ENCODE assay signal across 9 cellular contexts in genomic region chr12:124745468-124745890, GRCh38.
DNase-seq lines count a peak whose midpoint lies in the region; FAIRE-seq and TF ChIP-seq lines count a peak whose summit lies in the region.
"Had no signal": no experiment of that assay in that cellular context is flagged by ENCODE, and none has a peak within 500 bp of the region (broad histone marks: within the 10 kb centered on the region; RNA-seq: fewer than 3 reads in every experiment).

No MANE protein-coding gene starts in this region.

- no peaks in the 10 kb centered on the region for H3K79me2 ChIP-seq in mesendoderm (ENCODE audit: control insufficient read depth, insufficient read depth, low read length)

- no peak overlapping the region for H3K4ac ChIP-seq in mesendoderm (ENCODE audit: low read depth, low read length)

- H3K9me3 Mint-ChIP-seq in immature natural killer cell, result no peaks in the 10 kb centered on the region
- H3K9me3 Mint-ChIP-seq: activated naive CD8-positive, alpha-beta T cell treated with anti-CD3 and anti-CD28 coated beads, Interleukin-2, amount 50 U/mL, for 24 hours had no signal

- H3K4me1 Mint-ChIP-seq in immature natural killer cell, result peaks cover 3 to 8% of the 10 kb centered on the region in 2 donors

- H3K27me3 ChIP-seq in mesendoderm (ENCODE audit: insufficient read depth, low read length, poor library complexity) (no peaks in the 10 kb centered on the region), thymus (ENCODE audit: control insufficient read depth, insufficient read depth) (no peaks in the 10 kb centered on the region), MG63 (no peaks in the 10 kb centered on the region)

- H3K27me3 Mint-ChIP-seq in immature natural killer cell (ENCODE audit: low read depth in 3 of 3), result peaks cover 12 to 15% (median 14%) of the 10 kb centered on the region in 3 donors

- H2BK120ac ChIP-seq in mesendoderm (ENCODE audit: low read depth, low read length), result peak overlapping the region; percentile 17

- H3K4me1 ChIP-seq in mesendoderm (ENCODE audit: control insufficient read depth, low read depth, low read length) (peaks cover 2% of the 10 kb centered on the region), thymus (ENCODE audit: control insufficient read depth, insufficient read depth, low read length) (peaks cover 8% of the 10 kb centered on the region)

- TF ChIP-seq CTCF in D721Med (IDR thresholded peaks at IDR 0.05; ENCODE audit: insufficient read depth, missing control alignments), result no peak

- H3K4me2 ChIP-seq in mesendoderm (ENCODE audit: low read length), result peak overlapping the region; percentile 9

- peak overlapping the region; percentile 53 for H3K18ac ChIP-seq in mesendoderm (ENCODE audit: low read length)

- H3K4me3 ChIP-seq in mesendoderm (ENCODE audit: low read length) (no peak overlapping the region), thymus (ENCODE audit: low read length) (no peak overlapping the region), MG63 (no peak overlapping the region)

- H3K23ac ChIP-seq in mesendoderm (ENCODE audit: low read length), result no peak overlapping the region

- no peak overlapping the region for H2AK5ac ChIP-seq in mesendoderm (ENCODE audit: low read length)

- no peak overlapping the region for H3K4me3 Mint-ChIP-seq in immature natural killer cell
- H3K4me3 Mint-ChIP-seq: activated naive CD8-positive, alpha-beta T cell treated with anti-CD3 and anti-CD28 coated beads, Interleukin-2, amount 50 U/mL, for 24 hours had no signal

- no peak overlapping the region for H2BK5ac ChIP-seq in mesendoderm (ENCODE audit: low read length)

- H3K27ac Mint-ChIP-seq in immature natural killer cell, result no peak overlapping the region
- H3K27ac Mint-ChIP-seq: activated naive CD8-positive, alpha-beta T cell treated with anti-CD3 and anti-CD28 coated beads, Interleukin-2, amount 50 U/mL, for 24 hours had no signal

- FAIRE-seq in D721Med (lab: Jason Lieb, UNC), result no peak

- no peak overlapping the region for H2BK15ac ChIP-seq in mesendoderm (replicated peaks; ENCODE audit: low read depth)

- peak overlapping the region; percentile 95 for H3K27ac ChIP-seq in caudate nucleus (ENCODE audit: low read depth, low read length)
- no peak overlapping the region for H3K27ac ChIP-seq in mesendoderm (ENCODE audit: low read depth, low read length)
- H3K27ac ChIP-seq in thymus (ENCODE audit: low read depth), result peak overlapping the region; percentile 46

- H3K56ac ChIP-seq in mesendoderm (ENCODE audit: low read length), result peak overlapping the region; percentile 81

- H3K36me3 Mint-ChIP-seq in immature natural killer cell, result no peaks in the 10 kb centered on the region

- H3K9me3 ChIP-seq in thymus (ENCODE audit: control insufficient read depth) (no peaks in the 10 kb centered on the region), MG63 (no peaks in the 10 kb centered on the region)

- H3K9ac ChIP-seq in mesendoderm (ENCODE audit: low read length), result peak overlapping the region; percentile 33

- DNase-seq in NCI-H1694 (lab: John Stamatoyannopoulos, UW) (peak; percentile 84), caudate nucleus (lab: John Stamatoyannopoulos, UW) (no peak), mesendoderm (no peak), immature natural killer cell (no peak), D721Med (ENCODE audit: insufficient read length, low spot score) (no peak), MG63 (no peak)
- DNase-seq: NK-92 treated with Interleukin-12 subunit alpha and Interleukin-12 subunit beta, amount 100 ng/mL, for 24 hours had no signal

- H3K36me3 ChIP-seq in mesendoderm (ENCODE audit: control insufficient read depth, insufficient read depth, low read length) (no peaks in the 10 kb centered on the region), thymus (ENCODE audit: control insufficient read depth, insufficient read depth) (no peaks in the 10 kb centered on the region), MG63 (no peaks in the 10 kb centered on the region)

- no peaks in the 10 kb centered on the region for H3K79me1 ChIP-seq in mesendoderm (ENCODE audit: low read length)

- no peak overlapping the region for H4K5ac ChIP-seq in mesendoderm (ENCODE audit: low read length)

- H4K8ac ChIP-seq in mesendoderm (ENCODE audit: low read depth, low read length), result no peak overlapping the region

- no CpG with 5 or more reads among the region's 5 CpGs for WGBS in mesendoderm (ENCODE audit: extremely low coverage, insufficient coverage, low lambda C conversion rate)
- 69% methylated on average over 5 of the region's 5 CpGs for WGBS in thymus
